Comparison of ENCODE assay signal across 15 cellular contexts in genomic region chr4:126991965-126992364, GRCh38.
DNase-seq lines count a peak whose midpoint lies in the region; ATAC-seq and TF ChIP-seq lines count a peak whose summit lies in the region.
"Had no signal": no experiment of that assay in that cellular context is flagged by ENCODE, and none has a peak within 500 bp of the region (broad histone marks: within the 10 kb centered on the region; RNA-seq: fewer than 3 reads in every experiment).

No MANE protein-coding gene starts in this region.

- intact Hi-C loops in activated T-helper 1 cell treated with anti-CD3 and anti-CD28 coated beads, Interleukin-12 subunit alpha, Interleukin-12 subunit beta, Interleukin-2, Interleukin-4 antibody, amounts not matched to agents 30 ng/mL and 10 ng/mL and 1 ng/mL, durations not matched to agents 14 hours and 24 hours and 36 hours (cut with micrococcal nuclease) = no loop called here

- H3K27me3 Mint-ChIP-seq in activated CD8-positive, alpha-beta T cell treated with anti-CD3 and anti-CD28 coated beads, Interleukin-2, amount 10 ng/mL, durations not matched to agents 7 days and 5 days (ENCODE audit: low read depth) = no peaks in the 10 kb centered on the region
- no peaks in the 10 kb centered on the region for H3K27me3 Mint-ChIP-seq in activated T-helper 1 cell treated with anti-CD3 and anti-CD28 coated beads, Interleukin-12 subunit alpha, Interleukin-12 subunit beta, Interleukin-2, Interleukin-4 antibody, amounts not matched to agents 30 ng/mL and 10 ng/mL and 1 ng/mL, durations not matched to agents 14 hours and 24 hours and 36 hours (ENCODE audit: insufficient read depth)
- H3K27me3 Mint-ChIP-seq: activated naive CD4-positive, alpha-beta T cell treated with anti-CD3 and anti-CD28 coated beads, Interleukin-2, amount 10 ng/mL, durations not matched to agents 7 days and 5 days; CD4-positive, alpha-beta T cell had no signal

- ATAC-seq in activated CD8-positive, alpha-beta T cell treated with anti-CD3 and anti-CD28 coated beads, Interleukin-2, amount 10 ng/mL, durations not matched to agents 7 days and 5 days = no peak
- ATAC-seq: HCT116 had no signal

- DNase-seq in G401 (ENCODE audit: low spot score) = peak; percentile 21
- peak; percentile 74 for DNase-seq in RPMI7951 (ENCODE audit: low read depth)
- peak; percentile 29 for DNase-seq in fibroblast of mammary gland (ENCODE audit: low read depth)
- DNase-seq in renal cortical epithelial cell (ENCODE audit: low read depth) = peak; percentile 17
- DNase-seq in NCI-H1417 treated with DMSO at 0.1 percent for 48 hours (lab: John Stamatoyannopoulos, UW) = no peak
- no peak for DNase-seq in T1000 (lab: John Stamatoyannopoulos, UW)
- no peak for DNase-seq in activated CD8-positive, alpha-beta T cell treated with anti-CD3 and anti-CD28 coated beads, Interleukin-2, amount 10 ng/mL, durations not matched to agents 7 days and 5 days
- no peak for DNase-seq in activated T-helper 1 cell treated with anti-CD3 and anti-CD28 coated beads, Interleukin-12 subunit alpha, Interleukin-12 subunit beta, Interleukin-2, Interleukin-4 antibody, amounts not matched to agents 30 ng/mL and 10 ng/mL and 1 ng/mL, durations not matched to agents 14 hours and 24 hours and 36 hours (ENCODE audit: low spot score)
- DNase-seq: activated CD4-positive, CD25-positive, alpha-beta regulatory T cell treated with anti-CD3 and anti-CD28 coated beads, Interleukin-2, amount 50 U/mL, for 72 hours; activated naive CD4-positive, alpha-beta T cell treated with anti-CD3 and anti-CD28 coated beads, Interleukin-2, amount 10 ng/mL, durations not matched to agents 7 days and 5 days; CD4-positive, alpha-beta T cell; NK-92 treated with Interleukin-12 subunit alpha and Interleukin-12 subunit beta, amount 100 ng/mL, for 24 hours; T-helper 2 cell had no signal

- no peak overlapping the region for H3K27ac Mint-ChIP-seq in activated CD8-positive, alpha-beta T cell treated with anti-CD3 and anti-CD28 coated beads, Interleukin-2, amount 10 ng/mL, durations not matched to agents 7 days and 5 days
- H3K27ac Mint-ChIP-seq in activated T-helper 1 cell treated with anti-CD3 and anti-CD28 coated beads, Interleukin-12 subunit alpha, Interleukin-12 subunit beta, Interleukin-2, Interleukin-4 antibody, amounts not matched to agents 30 ng/mL and 10 ng/mL and 1 ng/mL, durations not matched to agents 14 hours and 24 hours and 36 hours = no peak overlapping the region
- H3K27ac Mint-ChIP-seq: activated naive CD4-positive, alpha-beta T cell treated with anti-CD3 and anti-CD28 coated beads, Interleukin-2, amount 10 ng/mL, durations not matched to agents 7 days and 5 days; CD4-positive, alpha-beta T cell had no signal

- no peak overlapping the region for H3K4me3 Mint-ChIP-seq in activated CD8-positive, alpha-beta T cell treated with anti-CD3 and anti-CD28 coated beads, Interleukin-2, amount 10 ng/mL, durations not matched to agents 7 days and 5 days
- no peak overlapping the region for H3K4me3 Mint-ChIP-seq in activated T-helper 1 cell treated with anti-CD3 and anti-CD28 coated beads, Interleukin-12 subunit alpha, Interleukin-12 subunit beta, Interleukin-2, Interleukin-4 antibody, amounts not matched to agents 30 ng/mL and 10 ng/mL and 1 ng/mL, durations not matched to agents 14 hours and 24 hours and 36 hours
- H3K4me3 Mint-ChIP-seq: activated naive CD4-positive, alpha-beta T cell treated with anti-CD3 and anti-CD28 coated beads, Interleukin-2, amount 10 ng/mL, durations not matched to agents 7 days and 5 days; CD4-positive, alpha-beta T cell had no signal

- TF ChIP-seq CTCF in fibroblast of mammary gland (conservative IDR thresholded peaks at IDR 0.05; ENCODE audit: control insufficient read depth, insufficient read depth, low read depth, low read length) = no peak

- in situ Hi-C loops in G401 (cut with HindIII; ENCODE audit: low sequenced_read_pairs) = no loop called here

- CTCF ChIA-PET in activated CD8-positive, alpha-beta T cell treated with anti-CD3 and anti-CD28 coated beads, Interleukin-2, amount 10 ng/mL, durations not matched to agents 7 days and 5 days (lab: Charles Lee) = no interaction called here

- H3K9me3 Mint-ChIP-seq in activated CD8-positive, alpha-beta T cell treated with anti-CD3 and anti-CD28 coated beads, Interleukin-2, amount 10 ng/mL, durations not matched to agents 7 days and 5 days (ENCODE audit: insufficient read depth) = no peaks in the 10 kb centered on the region
- no peaks in the 10 kb centered on the region for H3K9me3 Mint-ChIP-seq in activated T-helper 1 cell treated with anti-CD3 and anti-CD28 coated beads, Interleukin-12 subunit alpha, Interleukin-12 subunit beta, Interleukin-2, Interleukin-4 antibody, amounts not matched to agents 30 ng/mL and 10 ng/mL and 1 ng/mL, durations not matched to agents 14 hours and 24 hours and 36 hours

- no peaks in the 10 kb centered on the region for H3K4me1 Mint-ChIP-seq in activated CD8-positive, alpha-beta T cell treated with anti-CD3 and anti-CD28 coated beads, Interleukin-2, amount 10 ng/mL, durations not matched to agents 7 days and 5 days (ENCODE audit: low read depth)
- no peaks in the 10 kb centered on the region for H3K4me1 Mint-ChIP-seq in activated T-helper 1 cell treated with anti-CD3 and anti-CD28 coated beads, Interleukin-12 subunit alpha, Interleukin-12 subunit beta, Interleukin-2, Interleukin-4 antibody, amounts not matched to agents 30 ng/mL and 10 ng/mL and 1 ng/mL, durations not matched to agents 14 hours and 24 hours and 36 hours (ENCODE audit: low read depth)
- H3K4me1 Mint-ChIP-seq: activated naive CD4-positive, alpha-beta T cell treated with anti-CD3 and anti-CD28 coated beads, Interleukin-2, amount 10 ng/mL, durations not matched to agents 7 days and 5 days had no signal

- no peaks in the 10 kb centered on the region for H3K36me3 Mint-ChIP-seq in activated CD8-positive, alpha-beta T cell treated with anti-CD3 and anti-CD28 coated beads, Interleukin-2, amount 10 ng/mL, durations not matched to agents 7 days and 5 days (ENCODE audit: low read depth)
- H3K36me3 Mint-ChIP-seq in activated T-helper 1 cell treated with anti-CD3 and anti-CD28 coated beads, Interleukin-12 subunit alpha, Interleukin-12 subunit beta, Interleukin-2, Interleukin-4 antibody, amounts not matched to agents 30 ng/mL and 10 ng/mL and 1 ng/mL, durations not matched to agents 14 hours and 24 hours and 36 hours (ENCODE audit: low read depth) = no peaks in the 10 kb centered on the region
- H3K36me3 Mint-ChIP-seq: activated naive CD4-positive, alpha-beta T cell treated with anti-CD3 and anti-CD28 coated beads, Interleukin-2, amount 10 ng/mL, durations not matched to agents 7 days and 5 days had no signal

- H3K4me3 ChIP-seq in fibroblast of mammary gland (ENCODE audit: control insufficient read depth, low read depth, low read length) = no peak overlapping the region
- H3K4me3 ChIP-seq: tibial nerve had no signal

- POLR2A ChIA-PET in activated CD8-positive, alpha-beta T cell treated with anti-CD3 and anti-CD28 coated beads, Interleukin-2, amount 10 ng/mL, durations not matched to agents 7 days and 5 days (lab: Charles Lee) = no interaction called here

Comparison
In these comparisons a context has a peak if more than half of its experiments do, and no peak if none do; other contexts are left out.
1. DNase-seq: peak in G401 (single experiment), RPMI7951 (single experiment), fibroblast of mammary gland (single experiment) and renal cortical epithelial cell (single experiment); none in NCI-H1417 treated with DMSO at 0.1 percent for 48 hours (single experiment), T1000 (single experiment), activated CD8-positive, alpha-beta T cell treated with anti-CD3 and anti-CD28 coated beads, Interleukin-2, amount 10 ng/mL, durations not matched to agents 7 days and 5 days (single experiment) and activated T-helper 1 cell treated with anti-CD3 and anti-CD28 coated beads, Interleukin-12 subunit alpha, Interleukin-12 subunit beta, Interleukin-2, Interleukin-4 antibody, amounts not matched to agents 30 ng/mL and 10 ng/mL and 1 ng/mL, durations not matched to agents 14 hours and 24 hours and 36 hours (single experiment).